Comparison of ENCODE assay signal across 19 cellular contexts in the genomic region with DNA sequence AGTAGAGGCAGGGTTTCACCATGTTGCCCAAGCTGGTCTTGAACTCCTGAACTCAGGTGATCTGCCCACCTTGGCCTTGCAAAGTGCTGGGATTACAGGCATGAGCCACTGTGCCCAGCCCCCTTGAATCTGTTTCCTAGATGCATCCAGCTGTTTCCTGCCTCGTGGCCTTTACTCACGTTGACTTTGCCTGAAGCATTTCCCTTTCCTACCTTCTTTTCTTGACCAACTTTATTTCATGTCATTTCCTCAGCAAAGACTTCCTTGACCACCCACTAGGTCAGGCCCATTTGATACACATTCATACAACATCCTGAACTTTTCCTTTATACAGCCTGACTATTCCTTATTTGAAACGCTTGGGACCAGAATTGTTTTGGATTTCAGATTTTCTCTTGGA.
"Had no signal": no experiment of that assay in that cellular context is flagged by ENCODE, and none has a peak within 500 bp of the region (broad histone marks: within the 10 kb centered on the region; RNA-seq: fewer than 3 reads in every experiment).

No MANE protein-coding gene starts in this region.

- DNase-seq: activated CD4-positive, alpha-beta T cell treated with anti-CD3 and anti-CD28 coated beads for 36 hours; activated CD4-positive, CD25-positive, alpha-beta regulatory T cell; activated CD8-positive, alpha-beta memory T cell treated with anti-CD3 and anti-CD28 coated beads for 24 hours; activated naive CD4-positive, alpha-beta T cell treated with Interleukin-2 at 50 U/mL for 16 hours; activated T-cell treated with anti-CD3 and anti-CD28 coated beads, Interleukin-2, amount 50 U/mL, for 1 hour; amniotic stem cell; brain microvascular endothelial cell; foreskin keratinocyte; heart right ventricle; lower lobe of right lung; mucosa of descending colon; right cardiac atrium; stimulated activated CD4-positive, alpha-beta T cell treated with anti-CD3 and anti-CD28 coated beads, Interleukin-15, amount 100 ng/mL, for 24 hours; substantia nigra; T-helper 1 cell had no signal

- H3K36me3 Mint-ChIP-seq: type B pancreatic cell had no signal

- H3K27me3 Mint-ChIP-seq: activated CD4-positive, alpha-beta T cell treated with anti-CD3 and anti-CD28 coated beads for 36 hours; natural killer cell treated with Interleukin-12 subunit alpha and Interleukin-12 subunit beta and Interleukin-15 and Interleukin-18, amount 100 ng/mL, for 72 hours; stimulated activated naive CD8-positive, alpha-beta T cell treated with anti-CD3 and anti-CD28 coated beads, Interleukin-15, Interleukin-2, amounts not matched to agents 100 ng/mL and 50 ng/mL, for 24 hours had no signal

- H3K9me3 Mint-ChIP-seq: natural killer cell treated with Interleukin-12 subunit alpha and Interleukin-12 subunit beta and Interleukin-15 and Interleukin-18, amount 100 ng/mL, for 72 hours; stimulated activated naive CD8-positive, alpha-beta T cell treated with anti-CD3 and anti-CD28 coated beads, Interleukin-15, Interleukin-2, amounts not matched to agents 100 ng/mL and 50 ng/mL, for 24 hours; type B pancreatic cell had no signal

- H3K4me3 Mint-ChIP-seq: activated CD4-positive, alpha-beta T cell treated with anti-CD3 and anti-CD28 coated beads for 36 hours; natural killer cell treated with Interleukin-12 subunit alpha and Interleukin-12 subunit beta and Interleukin-15 and Interleukin-18, amount 100 ng/mL, for 72 hours; stimulated activated naive CD8-positive, alpha-beta T cell treated with anti-CD3 and anti-CD28 coated beads, Interleukin-15, Interleukin-2, amounts not matched to agents 100 ng/mL and 50 ng/mL, for 24 hours; type B pancreatic cell had no signal

- ATAC-seq: activated CD4-positive, alpha-beta T cell treated with anti-CD3 and anti-CD28 coated beads for 36 hours; foreskin keratinocyte; heart right ventricle; left lobe of liver; lower lobe of right lung; mucosa of descending colon; natural killer cell treated with Interleukin-12 subunit alpha and Interleukin-12 subunit beta and Interleukin-15 and Interleukin-18, amount 100 ng/mL, for 72 hours; right cardiac atrium had no signal

- H3K27ac Mint-ChIP-seq: activated CD4-positive, alpha-beta T cell treated with anti-CD3 and anti-CD28 coated beads for 36 hours; natural killer cell treated with Interleukin-12 subunit alpha and Interleukin-12 subunit beta and Interleukin-15 and Interleukin-18, amount 100 ng/mL, for 72 hours; stimulated activated naive CD8-positive, alpha-beta T cell treated with anti-CD3 and anti-CD28 coated beads, Interleukin-15, Interleukin-2, amounts not matched to agents 100 ng/mL and 50 ng/mL, for 24 hours; type B pancreatic cell had no signal

- H3K4me1 Mint-ChIP-seq: activated CD4-positive, alpha-beta T cell treated with anti-CD3 and anti-CD28 coated beads for 36 hours had no signal
